Comparison of ENCODE assay signal across 8 cellular contexts in genomic region chr10:132407846-132408278, GRCh38.
DNase-seq lines count a peak whose midpoint lies in the region.

No MANE protein-coding gene starts in this region.

- H3K9me3 ChIP-seq in endocrine pancreas (ENCODE audit: control insufficient read depth, low read length) (no peaks in the 10 kb centered on the region), mucosa of rectum (ENCODE audit: control insufficient read depth in 2 of 2, low read length in 2 of 2) (no peaks in the 10 kb centered on the region)

- peak overlapping the region; percentile 16 for H3K9ac ChIP-seq in endocrine pancreas (ENCODE audit: control insufficient read depth, insufficient read depth, low read length)
- peak overlapping the region; percentile 71 to 92 for H3K9ac ChIP-seq in mucosa of rectum (ENCODE audit: low read depth in 1 of 2, low read length in 2 of 2)

- no peaks in the 10 kb centered on the region for H3K27me3 ChIP-seq in endocrine pancreas (ENCODE audit: control insufficient read depth, insufficient read depth, low read length)
- H3K27me3 ChIP-seq in mucosa of rectum (ENCODE audit: control insufficient read depth in 2 of 2, insufficient read depth in 2 of 2, low read length in 2 of 2), result no peaks in the 10 kb centered on the region

- no peaks in the 10 kb centered on the region for H3K4me1 ChIP-seq in endocrine pancreas (ENCODE audit: control insufficient read depth, insufficient read depth, low read length)
- H3K4me1 ChIP-seq in mucosa of rectum (ENCODE audit: control insufficient read depth in 2 of 2, insufficient read depth in 2 of 2, low read length in 2 of 2), result peaks cover 64 to 77% of the 10 kb centered on the region in 2 donors

- H3K36me3 ChIP-seq in endocrine pancreas (ENCODE audit: control insufficient read depth, insufficient read depth, low read length) (peaks cover 3% of the 10 kb centered on the region), mucosa of rectum (ENCODE audit: control insufficient read depth in 2 of 2, insufficient read depth in 2 of 2, low read length in 2 of 2) (peaks cover 15 to 18% of the 10 kb centered on the region in 2 donors)

- intact Hi-C loops in head of caudate nucleus (cut with DNase I), result no loop called here

- H3K27ac ChIP-seq in mucosa of rectum (ENCODE audit: low read depth in 2 of 2, low read length in 2 of 2), result peak overlapping the region; percentile 97 to 99

- DNase-seq in AG20443 (ENCODE audit: low spot score) (peak; percentile 60), NCI-H1417 (lab: John Stamatoyannopoulos, UW) (peak in 2 of 3 experiments; percentile 83 to 88), NCI-H524 (lab: John Stamatoyannopoulos, UW) (no peak), head of caudate nucleus (no peak), NCI-H82 (lab: John Stamatoyannopoulos, UW) (no peak), HuH-7 (ENCODE audit: low spot score) (no peak)

- H3K4me3 ChIP-seq in endocrine pancreas (ENCODE audit: control insufficient read depth, insufficient read depth, low read length) (no peak overlapping the region), mucosa of rectum (ENCODE audit: low read length in 2 of 2) (peak overlapping the region; percentile 53 to 61)

Comparison
In these comparisons a context has a peak if more than half of its experiments do, and no peak if none do; other contexts are left out.
1. DNase-seq: peak in AG20443 (single experiment) and NCI-H1417 (2 of 3); none in NCI-H524 (0 of 2), head of caudate nucleus (0 of 42), NCI-H82 (single experiment) and HuH-7 (single experiment).